Comparison of ENCODE assay signal across 21 cellular contexts in genomic region chrX:49137492-49137891, GRCh38.
"Had no signal": no experiment of that assay in that cellular context is flagged by ENCODE, and none has a peak within 500 bp of the region (broad histone marks: within the 10 kb centered on the region; RNA-seq: fewer than 3 reads in every experiment).

No MANE protein-coding gene starts in this region.

- H3K27ac ChIP-seq: WERI-Rb-1 had no signal

- ATAC-seq: activated CD4-positive, alpha-beta T cell treated with anti-CD3 and anti-CD28 coated beads for 36 hours; activated T-helper 17 cell treated with anti-CD3 and anti-CD28 coated beads, Interleukin-2, amount 50 U/mL, for 72 hours had no signal

- H3K4me3 ChIP-seq: MG63 had no signal

- H3K36me3 ChIP-seq: MG63, WERI-Rb-1 had no signal

- H3K27me3 ChIP-seq: MG63 had no signal

- H3K9me3 ChIP-seq: MG63 had no signal

- DNase-seq: activated CD4-positive, alpha-beta memory T cell treated with anti-CD3 and anti-CD28 coated beads, Interleukin-2, amount 10 ng/mL, durations not matched to agents 7 days and 5 days; activated CD4-positive, alpha-beta T cell treated with anti-CD3 and anti-CD28 coated beads for 36 hours; activated CD4-positive, alpha-beta T cell treated with anti-CD3 and anti-CD28 coated beads, Interleukin-2, amount 50 U/mL, for 1 hour; activated gamma-delta T cell; activated naive CD4-positive, alpha-beta T cell treated with anti-CD3 and anti-CD28 coated beads for 36 hours; activated T-cell treated with anti-CD3 and anti-CD28 coated beads for 4 hours; activated T-cell treated with anti-CD3 and anti-CD28 coated beads, Interleukin-2, amount 50 U/mL, for 48 hours; amygdala; MG63; MV-4-11; NCI-H1092 treated with DMSO at 0.1 percent for 48 hours; NCI-H1436; NCI-H187; NCI-H2171 treated with DMSO at 0.1 percent for 48 hours; NCI-H226; NCI-H526; NCI-H774; SIG-M5; T-helper 1 cell; WERI-Rb-1 had no signal
